ENCODE assay signal across 8 cellular contexts in genomic region chr15:90031231-90031791, GRCh38. TPM values are rescaled to one million over a fixed set of nuclear protein-coding genes. Genes with fewer than 3 reads are reported as not detected.
DNase-seq lines count a peak whose midpoint lies in the region; ATAC-seq, FAIRE-seq and TF ChIP-seq lines count a peak whose summit lies in the region.

No MANE protein-coding gene starts in this region.

- ATAC-seq in GM18868 (IDR thresholded peaks at IDR 0.05; ENCODE audit: unreplicated experiment): peak; percentile 87
- ATAC-seq in HG02973 (IDR thresholded peaks at IDR 0.05; ENCODE audit: unreplicated experiment): peak; percentile 86

- 30 to 52% methylated on average over 4 to 8 of the region's 8 CpGs for WGBS in transverse colon (ENCODE audit: low coverage in 1 of 2), 2 donors

- H3K9me3 ChIP-seq in transverse colon: no peaks in the 10 kb centered on the region

- H3K4me1 ChIP-seq in transverse colon: peaks cover 21 to 84% (median 63%) of the 10 kb centered on the region in 4 donors

- intact Hi-C loops in transverse colon (cut with DNase I; ENCODE audit: low total_unique reads): no loop called here

- H3K4me3 ChIP-seq in fibroblast of villous mesenchyme (ENCODE audit: low read depth, low read length): no peak overlapping the region
- no peak overlapping the region for H3K4me3 ChIP-seq in transverse colon

- TF ChIP-seq CTCF in fibroblast of villous mesenchyme (IDR thresholded peaks at IDR 0.05; ENCODE audit: insufficient read depth, low read depth, low read length): no peak
- no peak for TF ChIP-seq CTCF in transverse colon (IDR thresholded peaks at IDR 0.05)

- FAIRE-seq in RCC 7860 (lab: Jason Lieb, UNC): no peak

- no peak for TF ChIP-seq EP300 in transverse colon (IDR thresholded peaks at IDR 0.05; ENCODE audit: low read depth)

- in situ Hi-C loops in transverse colon (cut with MboI; ENCODE audit: low pct_ligation_motif_present in 1 of 4, low pct_unique_long_range_greater_than_20kb in 1 of 4, low sequenced_read_pairs in 3 of 4): no loop called here

- H3K36me3 ChIP-seq in transverse colon: no peaks in the 10 kb centered on the region

- H3K27ac ChIP-seq in transverse colon: peak overlapping the region; percentile 62 to 90 (median 84)

- no peaks in the 10 kb centered on the region for H3K27me3 ChIP-seq in transverse colon

- DNase-seq in AML-193 (lab: John Stamatoyannopoulos, UW) (peak; percentile 78 to 83), RPMI7951 (ENCODE audit: low read depth) (peak; percentile 70), fibroblast of villous mesenchyme (ENCODE audit: low read depth) (peak; percentile 81), transverse colon (peak; percentile 44), RCC 7860 (ENCODE audit: low spot score) (no peak), putamen (ENCODE audit: low spot score) (no peak)

- TF ChIP-seq POLR2A in transverse colon (IDR thresholded peaks at IDR 0.05): no peak

RNA-seq across cellular contexts. Expression of gene ZNF710, which starts 30.2 kb away (rescaled TPM):
- 5.5 and 5.6 TPM in 2 replicates for total RNA-seq in RPMI7951 (2014; rRNA removed; shearing (Covaris generic))
- 13.0 and 16.8 TPM in 2 replicates for total RNA-seq in fibroblast of villous mesenchyme
- 10 to 100 TPM; 27.3 to 43.4 (median 35.6) TPM for total RNA-seq in transverse colon

Comparison
In these comparisons a context has a peak if more than half of its experiments do, and no peak if none do; other contexts are left out.
1. DNase-seq: peak in AML-193 (2 of 2), RPMI7951 (single experiment), fibroblast of villous mesenchyme (single experiment) and transverse colon (single experiment); none in RCC 7860 (single experiment) and putamen (single experiment).